ENCODE assay signal across 1 cellular context in genomic region chr6:34489229-34489805, GRCh38.
TF ChIP-seq lines count a peak whose summit lies in the region.

No MANE protein-coding gene starts in this region.

TF ChIP-seq in H1, 55 proteins besides CTCF, POLR2A, EP300 and RAD21:
- TF ChIP-seq CBX8 (IDR thresholded peaks at IDR 0.05; ENCODE audit: borderline replicate concordance, low read depth, low read length) (no peak), SAP30 (IDR thresholded peaks at IDR 0.05; ENCODE audit: insufficient read depth, insufficient replicate concordance, low read length) (no peak), CEBPB (IDR thresholded peaks at IDR 0.05; ENCODE audit: low read depth, low read length) (no peak), BACH1 (IDR thresholded peaks at IDR 0.05; ENCODE audit: low read length) (no peak), NRF1 (IDR thresholded peaks at IDR 0.05; ENCODE audit: low read depth, low read length) (no peak), RBBP5 (IDR thresholded peaks at IDR 0.05; ENCODE audit: borderline replicate concordance, low read depth, low read length) (no peak), POLR2AphosphoS5 (IDR thresholded peaks at IDR 0.05; ENCODE audit: low read depth, low read length) (no peak), CREB1 (IDR thresholded peaks at IDR 0.05) (no peak), RNF2 (IDR thresholded peaks at IDR 0.05; ENCODE audit: borderline replicate concordance, low read depth, low read length, missing control alignments, poor library complexity, severe bottlenecking) (no peak), USF2 (IDR thresholded peaks at IDR 0.05; ENCODE audit: low read length) (no peak), SP1 (IDR thresholded peaks at IDR 0.05; ENCODE audit: low read depth, low read length) (no peak), BRCA1 (IDR thresholded peaks at IDR 0.05; ENCODE audit: low read depth, low read length) (no peak), SUZ12 (IDR thresholded peaks at IDR 0.05; ENCODE audit: low read length) (no peak), CHD7 (IDR thresholded peaks at IDR 0.05; ENCODE audit: insufficient replicate concordance, low read length) (no peak)
